Comparison of ENCODE assay signal across 10 cellular contexts in genomic region chr4:147984065-147984777, GRCh38.
DNase-seq lines count a peak whose midpoint lies in the region; ATAC-seq, FAIRE-seq and TF ChIP-seq lines count a peak whose summit lies in the region.
"Had no signal": no experiment of that assay in that cellular context is flagged by ENCODE, and none has a peak within 500 bp of the region (broad histone marks: within the 10 kb centered on the region; RNA-seq: fewer than 3 reads in every experiment).

No MANE protein-coding gene starts in this region.

- peaks cover 0 to 5% (median 0%) of the 10 kb centered on the region in 7 donors for H3K9me3 Mint-ChIP-seq in CD14-positive monocyte
- H3K9me3 Mint-ChIP-seq in central memory CD8-positive, alpha-beta T cell, result no peaks in the 10 kb centered on the region
- H3K9me3 Mint-ChIP-seq: T-cell had no signal

- no peaks in the 10 kb centered on the region for H3K36me3 ChIP-seq in left lung

- no peak for TF ChIP-seq POLR2A in GM12891 (IDR thresholded peaks at IDR 0.05; ENCODE audit: low read depth, low read length)

- H3K9me3 ChIP-seq in left lung, result no peaks in the 10 kb centered on the region

- TF ChIP-seq CTCF in CD14-positive monocyte (IDR thresholded peaks at IDR 0.05), result peak; percentile 72
- peak; percentile 35 to 47 for TF ChIP-seq CTCF in left lung (IDR thresholded peaks at IDR 0.05)

- H3K4me3 Mint-ChIP-seq in CD14-positive monocyte, result no peak overlapping the region
- no peak overlapping the region for H3K4me3 Mint-ChIP-seq in central memory CD8-positive, alpha-beta T cell
- H3K4me3 Mint-ChIP-seq: naive thymus-derived CD8-positive, alpha-beta T cell; T-cell had no signal

- intact Hi-C loops in CD14-positive monocyte (cut with micrococcal nuclease), result no loop called here
- intact Hi-C loops in left lung (cut with DNase I), result no loop called here

- H3K4me3 ChIP-seq in left lung, result no peak overlapping the region

- DNase-seq in CD14-positive monocyte (ENCODE audit: low spot score), result no peak
- peak; percentile 16 for DNase-seq in GM12891 (ENCODE audit: insufficient read length, low spot score)
- DNase-seq in NCI-H446 (lab: John Stamatoyannopoulos, UW), result peak; percentile 78 to 87
- DNase-seq in central memory CD8-positive, alpha-beta T cell (ENCODE audit: low spot score in 2 of 2), result no peak
- no peak for DNase-seq in left lung
- no peak for DNase-seq in NK-92 treated with Interleukin-12 subunit alpha and Interleukin-12 subunit beta, amount 100 ng/mL, for 24 hours (lab: John Stamatoyannopoulos, UW)

- H3K4me1 Mint-ChIP-seq in CD14-positive monocyte, result peaks cover 9% of the 10 kb centered on the region
- H3K4me1 Mint-ChIP-seq in central memory CD8-positive, alpha-beta T cell, result peaks cover 25% of the 10 kb centered on the region

- H3K27ac Mint-ChIP-seq in CD14-positive monocyte, result no peak overlapping the region
- H3K27ac Mint-ChIP-seq in central memory CD8-positive, alpha-beta T cell (ENCODE audit: low read depth), result peak overlapping the region; percentile 5
- H3K27ac Mint-ChIP-seq: T-cell had no signal

- H3K27me3 Mint-ChIP-seq in CD14-positive monocyte (ENCODE audit: low read depth in 3 of 3), result no peaks in the 10 kb centered on the region
- H3K27me3 Mint-ChIP-seq in central memory CD8-positive, alpha-beta T cell, result no peaks in the 10 kb centered on the region
- H3K27me3 Mint-ChIP-seq: naive thymus-derived CD8-positive, alpha-beta T cell; T-cell had no signal

- H3K4me1 ChIP-seq in left lung, result no peaks in the 10 kb centered on the region

- FAIRE-seq in GM12891 (lab: Jason Lieb, UNC), result peak; percentile 51

- peaks cover 0 to 4% of the 10 kb centered on the region in 2 donors for H3K36me3 Mint-ChIP-seq in CD14-positive monocyte
- H3K36me3 Mint-ChIP-seq in central memory CD8-positive, alpha-beta T cell (ENCODE audit: insufficient read depth), result no peaks in the 10 kb centered on the region

- no peak for ATAC-seq in central memory CD8-positive, alpha-beta T cell (replicated peaks; ENCODE audit: extremely low read depth, poor library complexity, severe bottlenecking)
- peak; percentile 84 for ATAC-seq in left lung
- ATAC-seq in GM21786 (IDR thresholded peaks at IDR 0.05; ENCODE audit: unreplicated experiment), result no peak
- no peak for ATAC-seq in HG02623 (IDR thresholded peaks at IDR 0.05; ENCODE audit: unreplicated experiment)
- ATAC-seq: naive thymus-derived CD8-positive, alpha-beta T cell; T-cell had no signal

- H3K27me3 ChIP-seq in left lung, result no peaks in the 10 kb centered on the region

- H3K27ac ChIP-seq in left lung, result no peak overlapping the region

TF ChIP-seq in GM12891, 5 proteins besides CTCF, POLR2A, EP300 and RAD21:
- TF ChIP-seq PAX5 (IDR thresholded peaks at IDR 0.05; ENCODE audit: insufficient read depth, low read length, severe bottlenecking) (no peak), SPI1 (IDR thresholded peaks at IDR 0.05; ENCODE audit: low read depth, low read length) (no peak), TAF1 (IDR thresholded peaks at IDR 0.05; ENCODE audit: low read depth, low read length) (no peak), POU2F2 (IDR thresholded peaks at IDR 0.05; ENCODE audit: low read depth, low read length) (no peak), POLR2AphosphoS5 (IDR thresholded peaks at IDR 0.05; ENCODE audit: low read depth, low read length) (no peak)

Comparison
In these comparisons a context has a peak if more than half of its experiments do, and no peak if none do; other contexts are left out.
1. DNase-seq: peak in GM12891 (single experiment) and NCI-H446 (2 of 2); none in CD14-positive monocyte (single experiment), central memory CD8-positive, alpha-beta T cell (0 of 2), left lung (0 of 2) and NK-92 treated with Interleukin-12 subunit alpha and Interleukin-12 subunit beta, amount 100 ng/mL, for 24 hours (single experiment).